20 cellular contexts compared by ENCODE assay signal in genomic region chr17:83121921-83122820, GRCh38. TPM values are rescaled to one million over a fixed set of nuclear protein-coding genes. Genes with fewer than 3 reads are reported as not detected.
DNase-seq lines count a peak whose midpoint lies in the region; ATAC-seq and TF ChIP-seq lines count a peak whose summit lies in the region.
"Had no signal": no experiment of that assay in that cellular context is flagged by ENCODE, and none has a peak within 500 bp of the region (broad histone marks: within the 10 kb centered on the region; RNA-seq: fewer than 3 reads in every experiment).

No MANE protein-coding gene starts in this region.

- no peak overlapping the region for H4K91ac ChIP-seq in H9 (ENCODE audit: insufficient read length, low read depth, low read length)
- H4K91ac ChIP-seq in trophoblast cell (ENCODE audit: low read depth, low read length), result no peak overlapping the region

- DNase-seq in SK-N-SH (no peak), H9 (peak; percentile 20), fibroblast of mammary gland (ENCODE audit: low read depth) (peak; percentile 53), trophoblast cell (peak; percentile 75 to 84), GM19238 (ENCODE audit: insufficient read length, low spot score) (no peak)
- DNase-seq: 8988T; activated B cell treated with CpG ODN at 0.5 μM for 24 hours; activated naive CD4-positive, alpha-beta T cell treated with anti-CD3 and anti-CD28 coated beads for 36 hours; DMS53; effector CD4-positive, alpha-beta T cell; hypothalamus; NCI-H1092 treated with DMSO at 0.1 percent for 48 hours; NCI-H2171; stimulated activated naive CD4-positive, alpha-beta T cell treated with Interleukin-2 at 50 U/mL for 16 hours had no signal

- H4K20me1 ChIP-seq in SK-N-SH (ENCODE audit: insufficient read depth) (no peaks in the 10 kb centered on the region), H9 (ENCODE audit: control insufficient read depth, insufficient read depth, insufficient read length) (no peaks in the 10 kb centered on the region)

- H3K9me2 ChIP-seq in SK-N-SH, result no peaks in the 10 kb centered on the region

- peaks cover 9% of the 10 kb centered on the region for H3F3A ChIP-seq in SK-N-SH (replicated peaks; ENCODE audit: insufficient read depth)

- no peaks in the 10 kb centered on the region for H3K23me2 ChIP-seq in H9 (ENCODE audit: insufficient read length, low read depth, low read length, poor library complexity, severe bottlenecking)

- H3K9me3 ChIP-seq in SK-N-SH (no peaks in the 10 kb centered on the region), H9 (ENCODE audit: control insufficient read depth, low read depth, low read length) (no peaks in the 10 kb centered on the region), trophoblast cell (ENCODE audit: insufficient read depth, low read depth, low read length) (peaks cover 33% of the 10 kb centered on the region)
- H3K9me3 ChIP-seq: ovary had no signal

- no peak overlapping the region; a peak in 1 of 7 replicates for H3K27ac Mint-ChIP-seq in H9
- H3K27ac Mint-ChIP-seq: activated B cell treated with CpG ODN at 0.5 μM for 24 hours; activated naive CD4-positive, alpha-beta T cell treated with anti-CD3 and anti-CD28 coated beads for 36 hours had no signal

- no peak overlapping the region for H3K23ac ChIP-seq in H9 (ENCODE audit: insufficient read length, low read depth, low read length)
- H3K23ac ChIP-seq in trophoblast cell (ENCODE audit: low read length), result no peak overlapping the region

- TF ChIP-seq RAD21 in SK-N-SH (IDR thresholded peaks at IDR 0.05; ENCODE audit: low read length), result no peak

- H3K4me2 ChIP-seq in SK-N-SH, result no peak overlapping the region
- peak overlapping the region; percentile 54 for H3K4me2 ChIP-seq in H9 (ENCODE audit: insufficient read depth, insufficient read length, low read length)
- no peak overlapping the region for H3K4me2 ChIP-seq in trophoblast cell (ENCODE audit: low read length)

- CTCF ChIA-PET in SK-N-SH (lab: Yijun Ruan, JAX), result interaction anchor here (0.5 to 1.4 kb wide), 2 partner anchors 16 to 79 kb away, joined by 3 to 4 read pairs; no protein-coding TSS in a partner anchor

- H4K5ac ChIP-seq in H9 (ENCODE audit: insufficient read length, low read depth, low read length), result no peak overlapping the region

- no peak overlapping the region for H2BK12ac ChIP-seq in H9 (ENCODE audit: insufficient read length, low read depth, low read length)
- no peak overlapping the region for H2BK12ac ChIP-seq in trophoblast cell (ENCODE audit: low read length)

- H2AK5ac ChIP-seq in H9 (ENCODE audit: insufficient read length, low read length) (no peak overlapping the region), trophoblast cell (ENCODE audit: low read length) (no peak overlapping the region)

- no peak for TF ChIP-seq POLR2A in GM18505 (IDR thresholded peaks at IDR 0.05; ENCODE audit: borderline replicate concordance, extremely low read depth, insufficient read depth, insufficient read length)

- TF ChIP-seq EP300 in SK-N-SH (IDR thresholded peaks at IDR 0.05; ENCODE audit: borderline replicate concordance in 1 of 2, low read depth in 1 of 2, low read length in 1 of 2), result no peak

- peaks cover 59% of the 10 kb centered on the region for H3K27me3 Mint-ChIP-seq in H9 (ENCODE audit: low read depth)

- H2BK15ac ChIP-seq in H9 (ENCODE audit: low read depth, low read length), result no peak overlapping the region

- peak; percentile 12; the same call in 1 of the 3 replicates for ATAC-seq in SK-N-SH treated with all-trans-retinoic acid at 6 μM for 48 hours
- no peak for ATAC-seq in GM18505 (IDR thresholded peaks at IDR 0.05; ENCODE audit: unreplicated experiment)
- ATAC-seq in GM21526 (IDR thresholded peaks at IDR 0.05; ENCODE audit: low FRiP score, unreplicated experiment), result no peak
- ATAC-seq: T-helper 17 cell had no signal

- H3K4me1 Mint-ChIP-seq in H9, result peaks cover 31 to 41% of the 10 kb centered on the region in 2 experiments

- H3K9ac ChIP-seq in SK-N-SH, result no peak overlapping the region
- no peak overlapping the region for H3K9ac ChIP-seq in H9 (ENCODE audit: extremely low read depth, insufficient read length, low read length)
- no peak overlapping the region for H3K9ac ChIP-seq in trophoblast cell (ENCODE audit: low read length)

- peaks cover 0 to 4% (median 0%) of the 10 kb centered on the region in 3 experiments; a peak in 2 of 7 replicates for H3K36me3 Mint-ChIP-seq in H9 (ENCODE audit: insufficient read depth in 1 of 3, low read depth in 3 of 3)

- TF ChIP-seq CTCF in SK-N-SH (IDR thresholded peaks at IDR 0.05) (no peak), H9 (conservative IDR thresholded peaks at IDR 0.05) (no peak), fibroblast of mammary gland (conservative IDR thresholded peaks at IDR 0.05; ENCODE audit: control insufficient read depth, insufficient read depth, low read depth, low read length) (no peak)

- H2BK20ac ChIP-seq in H9 (ENCODE audit: low read depth, low read length, poor library complexity, severe bottlenecking), result no peak overlapping the region

- H3K27ac ChIP-seq in SK-N-SH (ENCODE audit: low read depth in 2 of 2, low read length in 1 of 2) (no peak overlapping the region), H9 (ENCODE audit: insufficient read length, low read depth, low read length) (no peak overlapping the region), trophoblast cell (ENCODE audit: low read depth, low read length) (no peak overlapping the region)
- H3K27ac ChIP-seq: C4-2B, ovary had no signal

- H3K4me1 ChIP-seq in SK-N-SH (ENCODE audit: control insufficient read depth in 1 of 2, insufficient read depth in 2 of 2, low read depth in 1 of 2, low read length in 1 of 2), result peaks cover 0 to 2% of the 10 kb centered on the region in 2 experiments; a peak in 1 of 4 replicates
- peaks cover 4% of the 10 kb centered on the region; the same call in 1 of the 2 replicates for H3K4me1 ChIP-seq in H9 (ENCODE audit: insufficient read depth, low read length)
- H3K4me1 ChIP-seq in trophoblast cell (ENCODE audit: control insufficient read depth in 1 of 2, insufficient read depth in 2 of 2, low read length in 2 of 2), result no peaks in the 10 kb centered on the region

- H3K18ac ChIP-seq in H9 (ENCODE audit: insufficient read length, low read depth, low read length) (no peak overlapping the region), trophoblast cell (ENCODE audit: low read length) (no peak overlapping the region)

- H3K79me1 ChIP-seq in H9 (ENCODE audit: insufficient read depth, low read depth, low read length, poor library complexity, severe bottlenecking) (no peaks in the 10 kb centered on the region), trophoblast cell (ENCODE audit: low read length) (no peaks in the 10 kb centered on the region)

- H3K79me2 ChIP-seq in SK-N-SH (ENCODE audit: insufficient read depth) (no peaks in the 10 kb centered on the region), H9 (ENCODE audit: insufficient read depth, low read length) (no peaks in the 10 kb centered on the region), trophoblast cell (ENCODE audit: control insufficient read depth, insufficient read depth, low read length, poor library complexity) (no peaks in the 10 kb centered on the region)

- H3K9me3 Mint-ChIP-seq in H9, result peaks cover 6 to 7% of the 10 kb centered on the region in 2 experiments
- H3K9me3 Mint-ChIP-seq: activated B cell treated with CpG ODN at 0.5 μM for 24 hours; activated naive CD4-positive, alpha-beta T cell treated with anti-CD3 and anti-CD28 coated beads for 36 hours had no signal

- peak overlapping the region; percentile 0 to 39; a peak in 2 of 5 replicates for H3K4me3 Mint-ChIP-seq in H9
- H3K4me3 Mint-ChIP-seq: activated B cell treated with CpG ODN at 0.5 μM for 24 hours; activated naive CD4-positive, alpha-beta T cell treated with anti-CD3 and anti-CD28 coated beads for 36 hours; T-helper 17 cell had no signal

- no peak overlapping the region for H2AFZ ChIP-seq in SK-N-SH (ENCODE audit: low read depth)
- no peak overlapping the region for H2AFZ ChIP-seq in H9 (ENCODE audit: low read length)
- H2AFZ ChIP-seq in trophoblast cell (ENCODE audit: insufficient read depth, low read length, poor library complexity), result no peak overlapping the region

- H3K14ac ChIP-seq in H9 (ENCODE audit: insufficient read depth, low read length) (no peak overlapping the region), trophoblast cell (ENCODE audit: low read length) (no peak overlapping the region)

- H3K4ac ChIP-seq in H9 (ENCODE audit: low read depth, low read length) (no peak overlapping the region), trophoblast cell (ENCODE audit: low read depth, low read length) (no peak overlapping the region)

- no peak overlapping the region for H4K8ac ChIP-seq in H9 (replicated peaks; ENCODE audit: insufficient read length, low read depth, low read length)
- no peak overlapping the region for H4K8ac ChIP-seq in trophoblast cell (ENCODE audit: low read depth, low read length)

- H3K4me3 ChIP-seq in SK-N-SH (ENCODE audit: low read depth in 2 of 2, low read length in 1 of 2), result no peak overlapping the region
- no peak overlapping the region for H3K4me3 ChIP-seq in fibroblast of mammary gland (ENCODE audit: control insufficient read depth, low read depth, low read length)
- no peak overlapping the region for H3K4me3 ChIP-seq in trophoblast cell (ENCODE audit: low read depth, low read length)
- H3K4me3 ChIP-seq: ovary had no signal

- H2BK5ac ChIP-seq in H9 (ENCODE audit: insufficient read length, low read length) (no peak overlapping the region), trophoblast cell (ENCODE audit: low read depth, low read length, poor library complexity) (no peak overlapping the region)

- H3K36me3 ChIP-seq in SK-N-SH (replicated peaks in 1 of 2; ENCODE audit: control insufficient read depth in 1 of 2, insufficient read depth in 2 of 2, low read length in 1 of 2), result no peaks in the 10 kb centered on the region
- H3K36me3 ChIP-seq in trophoblast cell (ENCODE audit: control insufficient read depth in 1 of 2, insufficient read depth in 2 of 2, low read length in 2 of 2), result no peaks in the 10 kb centered on the region
- H3K36me3 ChIP-seq: ovary had no signal

- no peak overlapping the region for H3K56ac ChIP-seq in H9 (ENCODE audit: insufficient read length, low read depth, low read length)

- 27% methylated on average over 26 of the region's 26 CpGs for WGBS in SK-N-SH (ENCODE audit: low lambda C conversion rate)
- WGBS in H9 (ENCODE audit: extremely low coverage, insufficient read length, low lambda C conversion rate), result no CpG with 5 or more reads among the region's 26 CpGs
- no CpG with 5 or more reads among the region's 26 CpGs for WGBS in trophoblast cell (ENCODE audit: extremely low coverage, insufficient coverage, insufficient read length)

- H3K27me3 ChIP-seq in SK-N-SH (ENCODE audit: insufficient read depth), result peaks cover 53% of the 10 kb centered on the region
- peaks cover 9% of the 10 kb centered on the region; the same call in 1 of the 2 replicates for H3K27me3 ChIP-seq in H9 (ENCODE audit: insufficient read depth, low read length)
- H3K27me3 ChIP-seq in trophoblast cell (ENCODE audit: insufficient read depth, low read length), result peaks cover 3% of the 10 kb centered on the region
- H3K27me3 ChIP-seq: ovary had no signal

- no peak overlapping the region for H3T11ph ChIP-seq in H9 (ENCODE audit: low read length)

- POLR2A ChIA-PET in SK-N-SH (lab: Yijun Ruan, JAX), result no interaction called here

- H4K12ac ChIP-seq in trophoblast cell (ENCODE audit: low read depth, low read length), result no peak overlapping the region

- H2BK120ac ChIP-seq in H9 (ENCODE audit: low read depth, low read length, poor library complexity, severe bottlenecking), result no peak overlapping the region
- no peak overlapping the region for H2BK120ac ChIP-seq in trophoblast cell (ENCODE audit: insufficient read depth, low read length, poor library complexity)

RNA-seq across cellular contexts. Expression of gene METRNL, which starts 42.8 kb away (rescaled TPM):
- polyA plus RNA-seq in SK-N-SH (2012; rRNA removed), result 50.8 and 75.5 TPM in 2 replicates
- polyA plus RNA-seq in SK-N-SH (2012; cell fraction: cytosol; rRNA removed), result 31.7 and 51.3 TPM in 2 replicates
- polyA plus RNA-seq in SK-N-SH (2012; cell fraction: nucleus; rRNA removed), result 56.5 and 122 TPM in 2 replicates
- 19.4 and 21.4 TPM in 2 replicates for total RNA-seq in H9 (2021)
- polyA plus RNA-seq in trophoblast cell (2013), result 73.5 and 78.5 TPM in 2 replicates

Comparison
In these comparisons a context has a peak if more than half of its experiments do, and no peak if none do; other contexts are left out.
1. DNase-seq: peak in H9 (single experiment), fibroblast of mammary gland (single experiment) and trophoblast cell (2 of 2); none in SK-N-SH (single experiment) and GM19238 (single experiment).